Comparison of ENCODE assay signal across 2 cellular contexts in genomic region chr14:100104006-100104352, GRCh38.
TF ChIP-seq lines count a peak whose summit lies in the region.

No MANE protein-coding gene starts in this region.

TF ChIP-seq in liver, 16 proteins besides CTCF, POLR2A, EP300 and RAD21:
- TF ChIP-seq HNF4A (conservative IDR thresholded peaks at IDR 0.05) = peak; percentile 19 to 26
- TF ChIP-seq GABPA (IDR thresholded peaks at IDR 0.05 in 1 of 2, conservative IDR thresholded peaks at IDR 0.05 in 1 of 2) = no peak

TF ChIP-seq in HepG2, 621 proteins besides CTCF, POLR2A, EP300 and RAD21:
- TF ChIP-seq ZNF256 (CRISPR knock-in tag; conservative IDR thresholded peaks at IDR 0.05) (no peak), ZNF280D (CRISPR knock-in tag; IDR thresholded peaks at IDR 0.05) (no peak)
